10 cellular contexts compared by ENCODE assay signal in genomic region chr12:110670161-110670701, GRCh38. TPM values are rescaled to one million over a fixed set of nuclear protein-coding genes. Genes with fewer than 3 reads are reported as not detected.
DNase-seq lines count a peak whose midpoint lies in the region; ATAC-seq and TF ChIP-seq lines count a peak whose summit lies in the region.
"Had no signal": no experiment of that assay in that cellular context is flagged by ENCODE, and none has a peak within 500 bp of the region (broad histone marks: within the 10 kb centered on the region; RNA-seq: fewer than 3 reads in every experiment).

No MANE protein-coding gene starts in this region.

- no peak overlapping the region for H3K9ac ChIP-seq in GM23248
- no peak overlapping the region for H3K9ac ChIP-seq in smooth muscle cell (ENCODE audit: low read depth)

- H3K4me2 ChIP-seq in GM23248 (ENCODE audit: unreplicated experiment) (no peak overlapping the region), smooth muscle cell (no peak overlapping the region)

- H3K27ac ChIP-seq in GM23248 = no peak overlapping the region
- H3K27ac ChIP-seq in smooth muscle cell (ENCODE audit: low read depth) = no peak overlapping the region
- H3K27ac ChIP-seq: WERI-Rb-1 had no signal

- H2AFZ ChIP-seq in GM23248 (no peak overlapping the region), smooth muscle cell (ENCODE audit: low read depth) (no peak overlapping the region)

- H3K9me3 ChIP-seq in GM23248 (ENCODE audit: low read depth) (peaks cover under 1% of the 10 kb centered on the region), smooth muscle cell (replicated peaks; ENCODE audit: low read depth) (peaks cover 7% of the 10 kb centered on the region)

- no peaks in the 10 kb centered on the region for H4K20me1 ChIP-seq in GM23248 (ENCODE audit: insufficient read depth)
- no peaks in the 10 kb centered on the region for H4K20me1 ChIP-seq in smooth muscle cell (ENCODE audit: low read depth)

- H3K36me3 ChIP-seq in GM23248 (ENCODE audit: low read depth) (no peaks in the 10 kb centered on the region), smooth muscle cell (ENCODE audit: low read depth) (no peaks in the 10 kb centered on the region)
- H3K36me3 ChIP-seq: WERI-Rb-1 had no signal

- no peaks in the 10 kb centered on the region for H3K9me2 ChIP-seq in GM23248 (ENCODE audit: insufficient read depth)

- in situ Hi-C loops in GM23248 (cut with MboI) = no loop called here

- no peak overlapping the region for H3K4me3 ChIP-seq in GM23248
- no peak overlapping the region for H3K4me3 ChIP-seq in smooth muscle cell

- H3K79me2 ChIP-seq in GM23248 (ENCODE audit: insufficient read depth) = no peaks in the 10 kb centered on the region
- no peaks in the 10 kb centered on the region for H3K79me2 ChIP-seq in smooth muscle cell (ENCODE audit: low read depth)

- TF ChIP-seq CTCF in smooth muscle cell (IDR thresholded peaks at IDR 0.05; ENCODE audit: borderline replicate concordance, insufficient read depth, poor library complexity, severe bottlenecking) = no peak

- H3K27me3 ChIP-seq in GM23248 (replicated peaks; ENCODE audit: insufficient read depth) (no peaks in the 10 kb centered on the region), smooth muscle cell (ENCODE audit: low read depth) (no peaks in the 10 kb centered on the region)

- ATAC-seq in GM18861 (IDR thresholded peaks at IDR 0.05; ENCODE audit: unreplicated experiment) (peak; percentile 51), HG02571 (IDR thresholded peaks at IDR 0.05; ENCODE audit: unreplicated experiment) (peak; percentile 49)

- 59 to 68% methylated on average over 4 of the region's 4 CpGs for WGBS in GM23248 (ENCODE audit: low coverage in 1 of 2, low lambda C conversion rate in 2 of 2, missing lambda C conversion rate in 2 of 2), 2 experiments
- 87% methylated on average over 4 of the region's 4 CpGs for WGBS in smooth muscle cell (ENCODE audit: low lambda C conversion rate)

- H3F3A ChIP-seq in GM23248 (ENCODE audit: insufficient read depth) (no peaks in the 10 kb centered on the region), smooth muscle cell (ENCODE audit: low read depth) (no peaks in the 10 kb centered on the region)

- DNase-seq in RPMI8226 (peak; percentile 50), Ammon's horn (ENCODE audit: low spot score) (no peak), GM23248 (no peak), NOMO-1 treated with DMSO at 0.1 percent for 48 hours (lab: John Stamatoyannopoulos, UW; ENCODE audit: unreplicated experiment) (no peak), smooth muscle cell (lab: John Stamatoyannopoulos, UW; ENCODE audit: unreplicated experiment) (no peak)
- DNase-seq in stimulated activated CD4-positive, alpha-beta T cell treated with anti-CD3 and anti-CD28 coated beads, Interleukin-15, amount 100 ng/mL, for 24 hours = peak; percentile 66
- DNase-seq: NCI-H2081 treated with DMSO at 0.1 percent for 48 hours, WERI-Rb-1 had no signal

- H3K4me1 ChIP-seq in GM23248 (ENCODE audit: insufficient read depth) (no peaks in the 10 kb centered on the region), smooth muscle cell (ENCODE audit: low read depth) (no peaks in the 10 kb centered on the region)

RNA-seq across cellular contexts. Expression of gene HVCN1, which starts 18.7 kb away (rescaled TPM):
- 4.1 and 7.6 TPM in 2 replicates for total RNA-seq in GM23248 (2014; rRNA removed; shearing (Covaris generic))
- 3.0 and 3.1 TPM in 2 replicates for polyA plus RNA-seq in GM23248 (2016; fragmentation: Nextera tagmentation; extraction: Ambion mirVana)
- 4.6 and 8.3 TPM in 2 replicates for total RNA-seq in smooth muscle cell
- polyA plus RNA-seq in smooth muscle cell = 5.3 and 5.5 TPM in 2 replicates

RNA-seq across cellular contexts. Expression of gene TCTN1, which starts 56.3 kb away (rescaled TPM):
- total RNA-seq in GM23248 (2014; rRNA removed; shearing (Covaris generic)) = 34.4 and 44.3 TPM in 2 replicates
- polyA plus RNA-seq in GM23248 (2016; fragmentation: Nextera tagmentation; extraction: Ambion mirVana) (58.1 and 65.2 TPM in 2 replicates), smooth muscle cell (22.5 and 26.2 TPM in 2 replicates)
- total RNA-seq in smooth muscle cell = 26.4 and 28.4 TPM in 2 replicates

Comparison
In these comparisons a context has a peak if more than half of its experiments do, and no peak if none do; other contexts are left out.
1. DNase-seq: peak in RPMI8226 (single experiment) and stimulated activated CD4-positive, alpha-beta T cell treated with anti-CD3 and anti-CD28 coated beads, Interleukin-15, amount 100 ng/mL, for 24 hours (single experiment); none in Ammon's horn (single experiment), GM23248 (single experiment), NOMO-1 treated with DMSO at 0.1 percent for 48 hours (single experiment) and smooth muscle cell (single experiment).